Comparison of ENCODE assay signal across 8 cellular contexts in the genomic region with DNA sequence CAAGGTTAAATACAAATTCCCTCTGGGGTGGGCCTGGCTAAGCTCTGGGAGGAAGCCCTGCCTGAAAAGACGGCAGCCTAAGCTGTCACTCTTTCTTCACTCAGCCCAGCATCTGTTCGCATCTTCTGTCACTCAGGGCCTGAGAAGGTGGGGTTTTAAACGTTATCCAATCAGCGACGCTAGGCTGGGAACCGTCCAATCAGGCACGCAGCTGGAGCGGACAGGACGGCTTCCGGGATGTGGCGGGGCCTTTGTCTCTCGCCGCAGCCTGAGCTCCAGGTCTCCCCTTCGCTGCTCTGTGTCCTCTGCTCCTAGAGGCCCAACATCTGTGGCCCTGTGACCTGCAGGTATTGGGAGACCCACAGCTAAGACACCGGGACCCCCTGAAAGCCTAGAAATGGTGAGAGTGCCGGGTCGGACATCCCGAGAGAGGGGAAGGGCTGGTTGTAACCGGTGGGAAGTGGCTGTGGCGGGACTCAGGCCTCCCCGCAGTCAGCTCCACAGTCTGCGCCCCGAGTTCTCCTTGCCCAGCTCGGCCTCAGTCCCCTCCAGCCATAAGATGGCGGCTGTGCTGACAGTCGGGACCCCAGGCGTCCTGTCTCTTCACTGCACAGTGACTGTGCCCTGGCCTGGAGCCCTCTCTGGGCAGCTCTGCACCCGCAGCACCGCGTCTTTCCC. TPM values are rescaled to one million over a fixed set of nuclear protein-coding genes. Genes with fewer than 3 reads are reported as not detected.
DNase-seq lines count a peak whose midpoint lies in the region; ATAC-seq and TF ChIP-seq lines count a peak whose summit lies in the region.

A gene (plus strand): TSS at position 254 of the 678 bp plus-strand sequence. CDS start 144 bp downstream, at position 398.

- DNase-seq in DMS53 (lab: John Stamatoyannopoulos, UW) (peak; percentile 96), KBM-7 (peak; percentile 98), epithelial cell of proximal tubule (ENCODE audit: low read depth) (peak; percentile 65), mucosa of gallbladder (ENCODE audit: low spot score) (peak; percentile 95)
- peak; percentile 83 for DNase-seq in activated T-cell treated with anti-CD3 and anti-CD28 coated beads, Interleukin-2, amount 50 U/mL, for 1 hour
- DNase-seq in stimulated activated CD8-positive, alpha-beta memory T cell treated with anti-CD3 and anti-CD28 coated beads, Interleukin-4, amount 100 ng/mL, for 24 hours (ENCODE audit: low read depth), result peak; percentile 79

- peak; percentile 97 for ATAC-seq in GM21717 (IDR thresholded peaks at IDR 0.05; ENCODE audit: unreplicated experiment)

- peak within 1 kb of the TSS; percentile 95 for H3K4me3 ChIP-seq in epithelial cell of proximal tubule (ENCODE audit: low read depth, low read length)

- no peak for TF ChIP-seq CTCF in epithelial cell of proximal tubule (conservative IDR thresholded peaks at IDR 0.05; ENCODE audit: low read depth, low read length)

- in situ Hi-C loops in KBM-7 (cut with MboI; ENCODE audit: low pct_unique_long_range_greater_than_20kb, low sequenced_read_pairs), result no loop called here

TF ChIP-seq in PFSK-1, 5 proteins besides CTCF, POLR2A, EP300 and RAD21:
- TF ChIP-seq TAF1 (IDR thresholded peaks at IDR 0.05; ENCODE audit: borderline replicate concordance, insufficient read depth, low read length), result peak; percentile 80; the same call in 1 of the 2 replicates
- peak; percentile 39; the same call in 1 of the 2 replicates for TF ChIP-seq SIN3A (IDR thresholded peaks at IDR 0.05; ENCODE audit: borderline replicate concordance, insufficient read depth, low read length)
- TF ChIP-seq POLR2AphosphoS5 (IDR thresholded peaks at IDR 0.05; ENCODE audit: low read depth, low read length), result peak; percentile 94
- TF ChIP-seq, protein P1, sequence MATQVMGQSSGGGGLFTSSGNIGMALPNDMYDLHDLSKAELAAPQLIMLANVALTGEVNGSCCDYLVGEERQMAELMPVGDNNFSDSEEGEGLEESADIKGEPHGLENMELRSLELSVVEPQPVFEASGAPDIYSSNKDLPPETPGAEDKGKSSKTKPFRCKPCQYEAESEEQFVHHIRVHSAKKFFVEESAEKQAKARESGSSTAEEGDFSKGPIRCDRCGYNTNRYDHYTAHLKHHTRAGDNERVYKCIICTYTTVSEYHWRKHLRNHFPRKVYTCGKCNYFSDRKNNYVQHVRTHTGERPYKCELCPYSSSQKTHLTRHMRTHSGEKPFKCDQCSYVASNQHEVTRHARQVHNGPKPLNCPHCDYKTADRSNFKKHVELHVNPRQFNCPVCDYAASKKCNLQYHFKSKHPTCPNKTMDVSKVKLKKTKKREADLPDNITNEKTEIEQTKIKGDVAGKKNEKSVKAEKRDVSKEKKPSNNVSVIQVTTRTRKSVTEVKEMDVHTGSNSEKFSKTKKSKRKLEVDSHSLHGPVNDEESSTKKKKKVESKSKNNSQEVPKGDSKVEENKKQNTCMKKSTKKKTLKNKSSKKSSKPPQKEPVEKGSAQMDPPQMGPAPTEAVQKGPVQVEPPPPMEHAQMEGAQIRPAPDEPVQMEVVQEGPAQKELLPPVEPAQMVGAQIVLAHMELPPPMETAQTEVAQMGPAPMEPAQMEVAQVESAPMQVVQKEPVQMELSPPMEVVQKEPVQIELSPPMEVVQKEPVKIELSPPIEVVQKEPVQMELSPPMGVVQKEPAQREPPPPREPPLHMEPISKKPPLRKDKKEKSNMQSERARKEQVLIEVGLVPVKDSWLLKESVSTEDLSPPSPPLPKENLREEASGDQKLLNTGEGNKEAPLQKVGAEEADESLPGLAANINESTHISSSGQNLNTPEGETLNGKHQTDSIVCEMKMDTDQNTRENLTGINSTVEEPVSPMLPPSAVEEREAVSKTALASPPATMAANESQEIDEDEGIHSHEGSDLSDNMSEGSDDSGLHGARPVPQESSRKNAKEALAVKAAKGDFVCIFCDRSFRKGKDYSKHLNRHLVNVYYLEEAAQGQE (IDR thresholded peaks at IDR 0.05; ENCODE audit: insufficient read depth in 1 of 2, low read depth in 2 of 2, low read length in 2 of 2), result no peak

RNA-seq across cellular contexts. Expression of the gene that starts here (rescaled TPM):
- polyA plus RNA-seq in PFSK-1 (2012; ENCODE audit: insufficient read length, low read depth), result 2.3 TPM
- total RNA-seq in epithelial cell of proximal tubule, result 2.2 and 2.9 TPM in 2 replicates
- total RNA-seq in mucosa of gallbladder, result 10.9 TPM

Comparison
In these comparisons a context has a peak if more than half of its experiments do, and no peak if none do; other contexts are left out.
1. Peak in every context shown above with its lines: DNase-seq, ATAC-seq and H3K4me3 ChIP-seq.